Comparison of ENCODE assay signal across 21 cellular contexts in genomic region chr1:5645929-5646328, GRCh38.
DNase-seq lines count a peak whose midpoint lies in the region; ATAC-seq and TF ChIP-seq lines count a peak whose summit lies in the region.
"Had no signal": no experiment of that assay in that cellular context is flagged by ENCODE, and none has a peak within 500 bp of the region (broad histone marks: within the 10 kb centered on the region; RNA-seq: fewer than 3 reads in every experiment).

No MANE protein-coding gene starts in this region.

- POLR2A ChIA-PET in activated CD4-positive, alpha-beta memory T cell treated with anti-CD3 and anti-CD28 coated beads, Interleukin-2, amount 10 ng/mL, durations not matched to agents 7 days and 5 days (lab: Charles Lee), result no interaction called here
- POLR2A ChIA-PET in activated CD4-positive, alpha-beta memory T cell treated with anti-CD3 and anti-CD28 coated beads for 36 hours (lab: Charles Lee), result no interaction called here

- ATAC-seq in natural killer cell treated with Interleukin-12 subunit alpha and Interleukin-12 subunit beta and Interleukin-15 and Interleukin-18, amount 100 ng/mL, for 72 hours, result no peak
- ATAC-seq in natural killer cell, result no peak

- H3K4me3 Mint-ChIP-seq in activated CD4-positive, alpha-beta memory T cell treated with anti-CD3 and anti-CD28 coated beads, Interleukin-2, amount 10 ng/mL, durations not matched to agents 7 days and 5 days, result no peak overlapping the region
- no peak overlapping the region for H3K4me3 Mint-ChIP-seq in activated CD4-positive, alpha-beta memory T cell treated with anti-CD3 and anti-CD28 coated beads for 36 hours
- no peak overlapping the region for H3K4me3 Mint-ChIP-seq in natural killer cell treated with Interleukin-12 subunit alpha and Interleukin-12 subunit beta and Interleukin-15 and Interleukin-18, amount 100 ng/mL, for 72 hours
- H3K4me3 Mint-ChIP-seq in natural killer cell, result no peak overlapping the region
- H3K4me3 Mint-ChIP-seq: B cell; CD14-positive monocyte; CD4-positive, alpha-beta T cell; CD8-positive, alpha-beta memory T cell had no signal

- H3K27me3 ChIP-seq in vagina, result no peaks in the 10 kb centered on the region
- H3K27me3 ChIP-seq: BLaER1 treated with 17β-estradiol and CSF1 and Interleukin-3, amounts not matched to agents 10 nM and 100 nM had no signal

- intact Hi-C loops in activated CD4-positive, alpha-beta memory T cell treated with anti-CD3 and anti-CD28 coated beads for 36 hours (cut with micrococcal nuclease), result no loop called here
- intact Hi-C loops in natural killer cell (cut with micrococcal nuclease) (no loop called here), posterior vena cava (cut with DNase I) (no loop called here), vagina (cut with DNase I) (no loop called here)

- no peak overlapping the region for H3K27ac Mint-ChIP-seq in activated CD4-positive, alpha-beta memory T cell treated with anti-CD3 and anti-CD28 coated beads, Interleukin-2, amount 10 ng/mL, durations not matched to agents 7 days and 5 days
- no peak overlapping the region for H3K27ac Mint-ChIP-seq in activated CD4-positive, alpha-beta memory T cell treated with anti-CD3 and anti-CD28 coated beads for 36 hours
- H3K27ac Mint-ChIP-seq in natural killer cell treated with Interleukin-12 subunit alpha and Interleukin-12 subunit beta and Interleukin-15 and Interleukin-18, amount 100 ng/mL, for 72 hours, result no peak overlapping the region
- H3K27ac Mint-ChIP-seq in natural killer cell, result no peak overlapping the region
- H3K27ac Mint-ChIP-seq: B cell; CD14-positive monocyte; CD4-positive, alpha-beta T cell had no signal

- peak; percentile 5 for DNase-seq in activated CD4-positive, alpha-beta memory T cell treated with anti-CD3 and anti-CD28 coated beads, Interleukin-2, amount 10 ng/mL, durations not matched to agents 7 days and 5 days
- DNase-seq in activated CD4-positive, alpha-beta memory T cell treated with anti-CD3 and anti-CD28 coated beads for 36 hours, result no peak
- DNase-seq in natural killer cell treated with Interleukin-12 subunit alpha and Interleukin-12 subunit beta and Interleukin-15 and Interleukin-18, amount 100 ng/mL, for 72 hours (ENCODE audit: low spot score), result peak; percentile 16
- no peak for DNase-seq in natural killer cell
- peak; percentile 72 for DNase-seq in posterior vena cava (ENCODE audit: low spot score)
- DNase-seq in vagina (ENCODE audit: extremely low spot score in 2 of 2), result peak; percentile 54 to 95
- no peak for DNase-seq in activated effector memory CD4-positive, alpha-beta T cell treated with anti-CD3 and anti-CD28 coated beads, Interleukin-2, amount 50 U/mL, for 16 hours
- no peak for DNase-seq in GM19240 (ENCODE audit: insufficient read length, low spot score)
- DNase-seq: Calu3; CD4-positive, alpha-beta T cell; CD8-positive, alpha-beta memory T cell; DMS53; DMS79 treated with DMSO at 0.1 percent for 48 hours; GF-D8; GM23248; H7; HCEC 1CT had no signal

- H3K36me3 ChIP-seq in vagina, result no peaks in the 10 kb centered on the region

- H3K9me3 Mint-ChIP-seq in activated CD4-positive, alpha-beta memory T cell treated with anti-CD3 and anti-CD28 coated beads, Interleukin-2, amount 10 ng/mL, durations not matched to agents 7 days and 5 days, result peaks cover 4% of the 10 kb centered on the region
- peaks cover 5% of the 10 kb centered on the region for H3K9me3 Mint-ChIP-seq in activated CD4-positive, alpha-beta memory T cell treated with anti-CD3 and anti-CD28 coated beads for 36 hours
- no peaks in the 10 kb centered on the region for H3K9me3 Mint-ChIP-seq in natural killer cell treated with Interleukin-12 subunit alpha and Interleukin-12 subunit beta and Interleukin-15 and Interleukin-18, amount 100 ng/mL, for 72 hours
- H3K9me3 Mint-ChIP-seq in natural killer cell, result no peaks in the 10 kb centered on the region
- H3K9me3 Mint-ChIP-seq: CD4-positive, alpha-beta T cell had no signal

- H3K27ac ChIP-seq in vagina, result no peak overlapping the region
- H3K27ac ChIP-seq: 22Rv1, GM23248 had no signal

- no peaks in the 10 kb centered on the region for H3K36me3 Mint-ChIP-seq in activated CD4-positive, alpha-beta memory T cell treated with anti-CD3 and anti-CD28 coated beads, Interleukin-2, amount 10 ng/mL, durations not matched to agents 7 days and 5 days (ENCODE audit: low read depth)
- no peaks in the 10 kb centered on the region for H3K36me3 Mint-ChIP-seq in activated CD4-positive, alpha-beta memory T cell treated with anti-CD3 and anti-CD28 coated beads for 36 hours
- H3K36me3 Mint-ChIP-seq in natural killer cell treated with Interleukin-12 subunit alpha and Interleukin-12 subunit beta and Interleukin-15 and Interleukin-18, amount 100 ng/mL, for 72 hours, result no peaks in the 10 kb centered on the region
- no peaks in the 10 kb centered on the region for H3K36me3 Mint-ChIP-seq in natural killer cell
- H3K36me3 Mint-ChIP-seq: CD14-positive monocyte; CD8-positive, alpha-beta memory T cell had no signal

- H3K27me3 Mint-ChIP-seq in activated CD4-positive, alpha-beta memory T cell treated with anti-CD3 and anti-CD28 coated beads, Interleukin-2, amount 10 ng/mL, durations not matched to agents 7 days and 5 days, result peaks cover 3% of the 10 kb centered on the region
- peaks cover 14% of the 10 kb centered on the region for H3K27me3 Mint-ChIP-seq in activated CD4-positive, alpha-beta memory T cell treated with anti-CD3 and anti-CD28 coated beads for 36 hours
- peaks cover 13 to 16% of the 10 kb centered on the region in 2 donors for H3K27me3 Mint-ChIP-seq in natural killer cell treated with Interleukin-12 subunit alpha and Interleukin-12 subunit beta and Interleukin-15 and Interleukin-18, amount 100 ng/mL, for 72 hours
- H3K27me3 Mint-ChIP-seq in natural killer cell (ENCODE audit: low read depth in 2 of 2), result peaks cover 17 to 20% of the 10 kb centered on the region in 2 donors

- CTCF ChIA-PET in activated CD4-positive, alpha-beta memory T cell treated with anti-CD3 and anti-CD28 coated beads, Interleukin-2, amount 10 ng/mL, durations not matched to agents 7 days and 5 days (lab: Charles Lee), result no interaction called here
- CTCF ChIA-PET in activated CD4-positive, alpha-beta memory T cell treated with anti-CD3 and anti-CD28 coated beads for 36 hours (lab: Charles Lee), result no interaction called here

- no peak for TF ChIP-seq POLR2A in vagina (IDR thresholded peaks at IDR 0.05)

- no peak overlapping the region for H3K4me3 ChIP-seq in vagina
- H3K4me3 ChIP-seq: BLaER1 treated with 17β-estradiol and CSF1 and Interleukin-3, amounts not matched to agents 10 nM and 100 nM; GM23248 had no signal

- no peaks in the 10 kb centered on the region for H3K9me3 ChIP-seq in vagina

- no peaks in the 10 kb centered on the region for H3K4me1 ChIP-seq in vagina

- H3K4me1 Mint-ChIP-seq in activated CD4-positive, alpha-beta memory T cell treated with anti-CD3 and anti-CD28 coated beads, Interleukin-2, amount 10 ng/mL, durations not matched to agents 7 days and 5 days, result no peaks in the 10 kb centered on the region
- no peaks in the 10 kb centered on the region for H3K4me1 Mint-ChIP-seq in activated CD4-positive, alpha-beta memory T cell treated with anti-CD3 and anti-CD28 coated beads for 36 hours (ENCODE audit: low read depth)
- no peaks in the 10 kb centered on the region for H3K4me1 Mint-ChIP-seq in natural killer cell treated with Interleukin-12 subunit alpha and Interleukin-12 subunit beta and Interleukin-15 and Interleukin-18, amount 100 ng/mL, for 72 hours (ENCODE audit: low read depth in 2 of 2)
- no peaks in the 10 kb centered on the region for H3K4me1 Mint-ChIP-seq in natural killer cell
- H3K4me1 Mint-ChIP-seq: B cell, CD14-positive monocyte had no signal

- TF ChIP-seq CTCF in natural killer cell (IDR thresholded peaks at IDR 0.05) (no peak), vagina (IDR thresholded peaks at IDR 0.05) (no peak)

Comparison
In these comparisons a context has a peak if more than half of its experiments do, and no peak if none do; other contexts are left out.
1. DNase-seq: peak in activated CD4-positive, alpha-beta memory T cell treated with anti-CD3 and anti-CD28 coated beads, Interleukin-2, amount 10 ng/mL, durations not matched to agents 7 days and 5 days (single experiment), natural killer cell treated with Interleukin-12 subunit alpha and Interleukin-12 subunit beta and Interleukin-15 and Interleukin-18, amount 100 ng/mL, for 72 hours (single experiment), posterior vena cava (single experiment) and vagina (2 of 2); none in activated CD4-positive, alpha-beta memory T cell treated with anti-CD3 and anti-CD28 coated beads for 36 hours (single experiment), natural killer cell (single experiment), activated effector memory CD4-positive, alpha-beta T cell treated with anti-CD3 and anti-CD28 coated beads, Interleukin-2, amount 50 U/mL, for 16 hours (single experiment) and GM19240 (single experiment).